In genomic region chr10:2341298-2341697, GRCh38 we compare ENCODE assay signal across 20 cellular contexts.
DNase-seq lines count a peak whose midpoint lies in the region; TF ChIP-seq lines count a peak whose summit lies in the region.
"Had no signal": no experiment of that assay in that cellular context is flagged by ENCODE, and none has a peak within 500 bp of the region (broad histone marks: within the 10 kb centered on the region; RNA-seq: fewer than 3 reads in every experiment).

No MANE protein-coding gene starts in this region.

- intact Hi-C loops in sigmoid colon (cut with DNase I) = no loop called here

- H3K27me3 Mint-ChIP-seq in brain (peaks cover 4% of the 10 kb centered on the region), neural progenitor cell (ENCODE audit: insufficient read depth, low read depth) (peaks cover 3% of the 10 kb centered on the region)
- H3K27me3 Mint-ChIP-seq: CD4-positive, CD25-positive, alpha-beta regulatory T cell had no signal

- peak overlapping the region in 3 of 5 experiments; percentile 0 to 64 (median 22) for H3K27ac Mint-ChIP-seq in brain
- no peak overlapping the region for H3K27ac Mint-ChIP-seq in neural progenitor cell
- H3K27ac Mint-ChIP-seq: CD4-positive, CD25-positive, alpha-beta regulatory T cell had no signal

- H3K4me2 ChIP-seq in neural progenitor cell = peak overlapping the region; percentile 58
- H3K4me2 ChIP-seq: BLaER1, PC-9 had no signal

- no peaks in the 10 kb centered on the region for H3K27me3 ChIP-seq in neural progenitor cell
- H3K27me3 ChIP-seq in sigmoid colon = no peaks in the 10 kb centered on the region
- H3K27me3 ChIP-seq: BLaER1, SJCRH30 had no signal

- H3K36me3 ChIP-seq in neural progenitor cell = no peaks in the 10 kb centered on the region
- no peaks in the 10 kb centered on the region for H3K36me3 ChIP-seq in sigmoid colon
- H3K36me3 ChIP-seq: BLaER1, HAP-1, SJCRH30 had no signal

- H3K79me2 ChIP-seq in neural progenitor cell (ENCODE audit: low read depth) = no peaks in the 10 kb centered on the region

- H4K20me1 ChIP-seq in neural progenitor cell (ENCODE audit: low read depth) = no peaks in the 10 kb centered on the region
- H4K20me1 ChIP-seq: BLaER1 had no signal

- H3K9me3 Mint-ChIP-seq in brain = peaks cover 0 to 3% (median 2%) of the 10 kb centered on the region in 5 experiments
- H3K9me3 Mint-ChIP-seq in neural progenitor cell = no peaks in the 10 kb centered on the region

- H2AFZ ChIP-seq in neural progenitor cell (replicated peaks) = peak overlapping the region; percentile 98
- H2AFZ ChIP-seq: GM23248, PC-9 had no signal

- H3K4me1 ChIP-seq in neural progenitor cell (peaks cover 13% of the 10 kb centered on the region), sigmoid colon (no peaks in the 10 kb centered on the region)
- H3K4me1 ChIP-seq: BLaER1, HAP-1, SJCRH30 had no signal

- H3F3A ChIP-seq in neural progenitor cell (ENCODE audit: low read depth) = peaks cover 7% of the 10 kb centered on the region

- H3K4me3 Mint-ChIP-seq in brain (peak overlapping the region in 3 of 5 experiments; percentile 17 to 73 (median 56)), neural progenitor cell (no peak overlapping the region)
- H3K4me3 Mint-ChIP-seq: CD4-positive, CD25-positive, alpha-beta regulatory T cell had no signal

- no peaks in the 10 kb centered on the region for H3K36me3 Mint-ChIP-seq in brain
- H3K36me3 Mint-ChIP-seq in neural progenitor cell = no peaks in the 10 kb centered on the region
- H3K36me3 Mint-ChIP-seq: CD4-positive, CD25-positive, alpha-beta regulatory T cell had no signal

- 83 to 88% methylated on average over 6 of the region's 6 CpGs for WGBS in sigmoid colon, 2 donors

- H3K9me3 ChIP-seq in neural progenitor cell (ENCODE audit: low read depth) = no peaks in the 10 kb centered on the region
- H3K9me3 ChIP-seq in sigmoid colon = peaks cover 0 to 1% (median 0%) of the 10 kb centered on the region in 4 donors
- H3K9me3 ChIP-seq: BLaER1, HAP-1, SJCRH30 had no signal

- no peak for TF ChIP-seq EP300 in sigmoid colon (IDR thresholded peaks at IDR 0.05)

- TF ChIP-seq POLR2A in sigmoid colon (IDR thresholded peaks at IDR 0.05) = no peak

- H3K4me1 Mint-ChIP-seq in brain (peaks cover 13% of the 10 kb centered on the region), neural progenitor cell (no peaks in the 10 kb centered on the region)
- H3K4me1 Mint-ChIP-seq: CD4-positive, CD25-positive, alpha-beta regulatory T cell had no signal

- no peak overlapping the region for H3K9ac ChIP-seq in neural progenitor cell
- H3K9ac ChIP-seq: BLaER1, GM23248 had no signal

- TF ChIP-seq CTCF in brain (conservative IDR thresholded peaks at IDR 0.05) (no peak), neural progenitor cell (IDR thresholded peaks at IDR 0.05) (no peak), sigmoid colon (IDR thresholded peaks at IDR 0.05) (no peak)

- H3K27ac ChIP-seq in neural progenitor cell (peak overlapping the region; percentile 54), sigmoid colon (no peak overlapping the region)
- H3K27ac ChIP-seq: BLaER1, GM23248, PC-9, SJCRH30 had no signal

- H3K4me3 ChIP-seq in neural progenitor cell (no peak overlapping the region), sigmoid colon (no peak overlapping the region)
- H3K4me3 ChIP-seq: BLaER1, GM23248, HAP-1, PC-9, SJCRH30 had no signal

- DNase-seq in Daoy (ENCODE audit: low read depth) = peak; percentile 23
- DNase-seq in NCI-H1694 (lab: John Stamatoyannopoulos, UW) = peak; percentile 17
- DNase-seq in neural progenitor cell (ENCODE audit: low spot score) = peak; percentile 29
- no peak for DNase-seq in ureter (ENCODE audit: low spot score)
- no peak for DNase-seq in inferior parietal cortex (ENCODE audit: extremely low spot score)
- DNase-seq in sigmoid colon = no peak
- DNase-seq: CD4-positive, CD25-positive, alpha-beta regulatory T cell; GM23248; NCI-H1048; NCI-H1436; NCI-H2029; NCI-H446; NCI-H524 treated with DMSO at 0.1 percent for 48 hours; NCI-H774; NK-92 treated with Interleukin-12 subunit alpha and Interleukin-12 subunit beta, amount 100 ng/mL, for 24 hours; PC-9; SJCRH30 had no signal

Comparison
In these comparisons a context has a peak if more than half of its experiments do, and no peak if none do; other contexts are left out.
1. DNase-seq: peak in Daoy (single experiment), NCI-H1694 (single experiment) and neural progenitor cell (single experiment); none in ureter (single experiment), inferior parietal cortex (single experiment) and sigmoid colon (single experiment).